Comparison of ENCODE assay signal across 1 cellular context in the genomic region with DNA sequence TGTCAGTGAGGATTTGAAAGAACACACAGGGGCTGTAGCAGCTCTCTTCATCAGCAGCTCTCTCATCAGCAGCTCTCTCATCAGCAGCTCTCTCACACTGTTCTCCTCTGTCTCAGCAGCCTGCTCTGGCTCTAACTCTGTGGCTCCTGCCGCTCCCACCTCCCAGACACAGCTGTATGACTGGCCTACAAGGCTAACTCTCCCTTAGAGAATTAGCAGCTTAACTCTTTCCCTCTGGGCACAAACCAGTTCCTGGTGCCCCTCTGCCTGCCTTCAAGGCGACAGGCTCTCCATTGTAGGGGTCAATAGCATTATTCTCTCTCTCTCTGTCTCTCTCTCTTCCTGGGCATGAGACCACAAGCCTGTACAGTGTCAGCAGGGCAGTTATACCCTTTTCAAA.
TF ChIP-seq lines count a peak whose summit lies in the region.

No MANE protein-coding gene starts in this region.

TF ChIP-seq in GM23338, 12 proteins besides CTCF, POLR2A, EP300 and RAD21 (continued from another document):
- TF ChIP-seq, protein P1, sequence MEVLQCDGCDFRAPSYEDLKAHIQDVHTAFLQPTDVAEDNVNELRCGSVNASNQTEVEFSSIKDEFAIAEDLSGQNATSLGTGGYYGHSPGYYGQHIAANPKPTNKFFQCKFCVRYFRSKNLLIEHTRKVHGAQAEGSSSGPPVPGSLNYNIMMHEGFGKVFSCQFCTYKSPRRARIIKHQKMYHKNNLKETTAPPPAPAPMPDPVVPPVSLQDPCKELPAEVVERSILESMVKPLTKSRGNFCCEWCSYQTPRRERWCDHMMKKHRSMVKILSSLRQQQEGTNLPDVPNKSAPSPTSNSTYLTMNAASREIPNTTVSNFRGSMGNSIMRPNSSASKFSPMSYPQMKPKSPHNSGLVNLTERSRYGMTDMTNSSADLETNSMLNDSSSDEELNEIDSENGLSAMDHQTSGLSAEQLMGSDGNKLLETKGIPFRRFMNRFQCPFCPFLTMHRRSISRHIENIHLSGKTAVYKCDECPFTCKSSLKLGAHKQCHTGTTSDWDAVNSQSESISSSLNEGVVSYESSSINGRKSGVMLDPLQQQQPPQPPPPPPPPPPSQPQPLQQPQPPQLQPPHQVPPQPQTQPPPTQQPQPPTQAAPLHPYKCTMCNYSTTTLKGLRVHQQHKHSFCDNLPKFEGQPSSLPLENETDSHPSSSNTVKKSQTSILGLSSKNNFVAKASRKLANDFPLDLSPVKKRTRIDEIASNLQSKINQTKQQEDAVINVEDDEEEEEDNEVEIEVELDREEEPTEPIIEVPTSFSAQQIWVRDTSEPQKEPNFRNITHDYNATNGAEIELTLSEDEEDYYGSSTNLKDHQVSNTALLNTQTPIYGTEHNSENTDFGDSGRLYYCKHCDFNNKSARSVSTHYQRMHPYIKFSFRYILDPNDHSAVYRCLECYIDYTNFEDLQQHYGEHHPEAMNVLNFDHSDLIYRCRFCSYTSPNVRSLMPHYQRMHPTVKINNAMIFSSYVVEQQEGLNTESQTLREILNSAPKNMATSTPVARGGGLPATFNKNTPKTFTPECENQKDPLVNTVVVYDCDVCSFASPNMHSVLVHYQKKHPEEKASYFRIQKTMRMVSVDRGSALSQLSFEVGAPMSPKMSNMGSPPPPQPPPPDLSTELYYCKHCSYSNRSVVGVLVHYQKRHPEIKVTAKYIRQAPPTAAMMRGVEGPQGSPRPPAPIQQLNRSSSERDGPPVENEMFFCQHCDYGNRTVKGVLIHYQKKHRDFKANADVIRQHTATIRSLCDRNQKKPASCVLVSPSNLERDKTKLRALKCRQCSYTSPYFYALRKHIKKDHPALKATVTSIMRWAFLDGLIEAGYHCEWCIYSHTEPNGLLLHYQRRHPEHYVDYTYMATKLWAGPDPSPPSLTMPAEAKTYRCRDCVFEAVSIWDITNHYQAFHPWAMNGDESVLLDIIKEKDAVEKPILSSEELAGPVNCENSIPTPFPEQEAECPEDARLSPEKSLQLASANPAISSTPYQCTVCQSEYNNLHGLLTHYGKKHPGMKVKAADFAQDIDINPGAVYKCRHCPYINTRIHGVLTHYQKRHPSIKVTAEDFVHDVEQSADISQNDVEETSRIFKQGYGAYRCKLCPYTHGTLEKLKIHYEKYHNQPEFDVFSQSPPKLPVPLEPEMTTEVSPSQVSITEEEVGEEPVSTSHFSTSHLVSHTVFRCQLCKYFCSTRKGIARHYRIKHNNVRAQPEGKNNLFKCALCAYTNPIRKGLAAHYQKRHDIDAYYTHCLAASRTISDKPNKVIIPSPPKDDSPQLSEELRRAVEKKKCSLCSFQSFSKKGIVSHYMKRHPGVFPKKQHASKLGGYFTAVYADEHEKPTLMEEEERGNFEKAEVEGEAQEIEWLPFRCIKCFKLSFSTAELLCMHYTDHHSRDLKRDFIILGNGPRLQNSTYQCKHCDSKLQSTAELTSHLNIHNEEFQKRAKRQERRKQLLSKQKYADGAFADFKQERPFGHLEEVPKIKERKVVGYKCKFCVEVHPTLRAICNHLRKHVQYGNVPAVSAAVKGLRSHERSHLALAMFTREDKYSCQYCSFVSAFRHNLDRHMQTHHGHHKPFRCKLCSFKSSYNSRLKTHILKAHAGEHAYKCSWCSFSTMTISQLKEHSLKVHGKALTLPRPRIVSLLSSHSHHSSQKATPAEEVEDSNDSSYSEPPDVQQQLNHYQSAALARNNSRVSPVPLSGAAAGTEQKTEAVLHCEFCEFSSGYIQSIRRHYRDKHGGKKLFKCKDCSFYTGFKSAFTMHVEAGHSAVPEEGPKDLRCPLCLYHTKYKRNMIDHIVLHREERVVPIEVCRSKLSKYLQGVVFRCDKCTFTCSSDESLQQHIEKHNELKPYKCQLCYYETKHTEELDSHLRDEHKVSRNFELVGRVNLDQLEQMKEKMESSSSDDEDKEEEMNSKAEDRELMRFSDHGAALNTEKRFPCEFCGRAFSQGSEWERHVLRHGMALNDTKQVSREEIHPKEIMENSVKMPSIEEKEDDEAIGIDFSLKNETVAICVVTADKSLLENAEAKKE (CRISPR knock-in tag; IDR thresholded peaks at IDR 0.05), result no peak
- no peak for TF ChIP-seq ZNF331 (CRISPR knock-in tag; IDR thresholded peaks at IDR 0.05; ENCODE audit: low read depth)
- TF ChIP-seq NANOG (IDR thresholded peaks at IDR 0.05; ENCODE audit: borderline replicate concordance), result no peak
